30 cellular contexts compared by ENCODE assay signal in genomic region chr12:123696209-123696608, GRCh38. TPM values are rescaled to one million over a fixed set of nuclear protein-coding genes. Genes with fewer than 3 reads are reported as not detected.
A peak's percentile ranks its signal among the peaks of the same experiment; 100 is the strongest.
DNase-seq lines count a peak whose midpoint lies in the region; ATAC-seq and TF ChIP-seq lines count a peak whose summit lies in the region.
"Had no signal": no experiment of that assay in that cellular context is flagged by ENCODE, and none has a peak within 500 bp of the region (broad histone marks: within the 10 kb centered on the region; RNA-seq: fewer than 3 reads in every experiment).

No MANE protein-coding gene starts in this region.

- intact Hi-C loops in mammary epithelial cell (cut with micrococcal nuclease) (no loop called here), PC-9 (cut with micrococcal nuclease; ENCODE audit: unreplicated experiment) (no loop called here), prostate gland (cut with DNase I) (no loop called here)

- H3K27ac Mint-ChIP-seq in endodermal cell: no peak overlapping the region
- H3K27ac Mint-ChIP-seq: activated CD4-positive, alpha-beta T cell treated with anti-CD3 and anti-CD28 coated beads for 36 hours; activated CD8-positive, alpha-beta T cell treated with anti-CD3 and anti-CD28 coated beads for 36 hours; activated naive CD4-positive, alpha-beta T cell treated with anti-CD3 and anti-CD28 coated beads for 36 hours; activated T-helper 1 cell treated with anti-CD3 and anti-CD28 coated beads, Interleukin-12 subunit alpha, Interleukin-12 subunit beta, Interleukin-2, Interleukin-4 antibody, amounts not matched to agents 30 ng/mL and 10 ng/mL and 1 ng/mL, durations not matched to agents 14 hours and 24 hours and 36 hours; CD4-positive, CD25-positive, alpha-beta regulatory T cell; GM23338; HFFc6; nephron progenitor cell had no signal

- whole genome bisulfite sequencing in mammary epithelial cell (ENCODE audit: low coverage, missing lambda C conversion rate): 69% methylated on average over 8 of the region's 8 CpGs
- 55% methylated on average over 8 of the region's 8 CpGs for WGBS in prostate gland
- WGBS in endodermal cell (ENCODE audit: insufficient coverage in 1 of 2, insufficient read length in 1 of 2), 2 experiments: 92 to 93% methylated on average over 5 to 6 of the region's 8 CpGs

- dilution Hi-C loops in mammary epithelial cell (cut with HindIII; ENCODE audit: low sequenced_read_pairs): no loop called here

- H3K79me2 ChIP-seq in mammary epithelial cell (ENCODE audit: insufficient read depth, low read length) (no peaks in the 10 kb centered on the region), PC-9 (ENCODE audit: low read depth) (no peaks in the 10 kb centered on the region)
- H3K79me2 ChIP-seq: parathyroid adenoma had no signal

- H3K4me3 ChIP-seq in mammary epithelial cell (replicated peaks in 1 of 3; ENCODE audit: insufficient read depth in 1 of 3, low read depth in 2 of 3, low read length in 3 of 3) (no peak overlapping the region), PC-9 (no peak overlapping the region), prostate gland (no peak overlapping the region), endodermal cell (ENCODE audit: low read length) (no peak overlapping the region)
- H3K4me3 ChIP-seq: gastrocnemius medialis, GM23338, K562, smooth muscle cell, thoracic aorta had no signal

- no peak overlapping the region for H3K4me3 Mint-ChIP-seq in endodermal cell
- H3K4me3 Mint-ChIP-seq: activated CD4-positive, alpha-beta T cell treated with anti-CD3 and anti-CD28 coated beads for 36 hours; activated CD8-positive, alpha-beta T cell treated with anti-CD3 and anti-CD28 coated beads for 36 hours; activated naive CD4-positive, alpha-beta T cell treated with anti-CD3 and anti-CD28 coated beads for 36 hours; activated T-helper 1 cell treated with anti-CD3 and anti-CD28 coated beads, Interleukin-12 subunit alpha, Interleukin-12 subunit beta, Interleukin-2, Interleukin-4 antibody, amounts not matched to agents 30 ng/mL and 10 ng/mL and 1 ng/mL, durations not matched to agents 14 hours and 24 hours and 36 hours; GM23338; HFFc6; nephron progenitor cell had no signal

- H3K27me3 ChIP-seq in mammary epithelial cell (ENCODE audit: insufficient read depth, low read length) (no peaks in the 10 kb centered on the region), PC-9 (ENCODE audit: insufficient read depth, low read depth) (no peaks in the 10 kb centered on the region), prostate gland (replicated peaks; ENCODE audit: insufficient read depth) (no peaks in the 10 kb centered on the region), endodermal cell (ENCODE audit: control insufficient read depth, insufficient read depth, low read length, poor library complexity, severe bottlenecking) (no peaks in the 10 kb centered on the region)
- H3K27me3 ChIP-seq: brain microvascular endothelial cell, gastrocnemius medialis had no signal

- in situ Hi-C loops in T47D (cut with HindIII; ENCODE audit: low pct_unique_long_range_greater_than_20kb, low sequenced_read_pairs): no loop called here
- in situ Hi-C loops in mammary epithelial cell (cut with MboI; ENCODE audit: low sequenced_read_pairs in 2 of 2): no loop called here

- H2AFZ ChIP-seq in mammary epithelial cell (ENCODE audit: low read depth, low read length) (no peak overlapping the region), PC-9 (no peak overlapping the region)
- H2AFZ ChIP-seq: GM23338, parathyroid adenoma had no signal

- no TSS peak for BruUV-seq in mammary epithelial cell (replicated peaks; lab: Mats Ljungman, UMichigan)
- BruUV-seq in PC-9 (replicated peaks; lab: Mats Ljungman, UMichigan): no TSS peak

- H3K9me3 ChIP-seq in mammary epithelial cell (replicated peaks; ENCODE audit: insufficient read depth, low read length) (no peaks in the 10 kb centered on the region), PC-9 (ENCODE audit: insufficient read depth, low read depth) (no peaks in the 10 kb centered on the region), prostate gland (no peaks in the 10 kb centered on the region), endodermal cell (ENCODE audit: control insufficient read depth, low read length) (no peaks in the 10 kb centered on the region)
- H3K9me3 ChIP-seq: gastrocnemius medialis, thoracic aorta had no signal

- TF ChIP-seq CTCF in mammary epithelial cell (conservative IDR thresholded peaks at IDR 0.05 in 1 of 2, IDR thresholded peaks at IDR 0.05 in 1 of 2; ENCODE audit: extremely low read depth in 1 of 2, insufficient read depth in 1 of 2, low read depth in 1 of 2, low read length in 2 of 2) (no peak), PC-9 (conservative IDR thresholded peaks at IDR 0.05) (no peak), prostate gland (IDR thresholded peaks at IDR 0.05) (no peak), endodermal cell (conservative IDR thresholded peaks at IDR 0.05) (no peak)

- H3K9me2 ChIP-seq in PC-9 (ENCODE audit: insufficient read depth): no peaks in the 10 kb centered on the region

- H3K27ac ChIP-seq in mammary epithelial cell (ENCODE audit: insufficient read depth, low read depth, low read length): no peak overlapping the region
- peak overlapping the region; percentile 67 for H3K27ac ChIP-seq in PC-9
- peak overlapping the region; percentile 56 to 67 for H3K27ac ChIP-seq in prostate gland
- H3K27ac ChIP-seq in endodermal cell (ENCODE audit: low read depth, low read length): no peak overlapping the region
- H3K27ac ChIP-seq: brain microvascular endothelial cell, gastrocnemius medialis, parathyroid adenoma, thoracic aorta had no signal

- H3K27me3 Mint-ChIP-seq in endodermal cell (ENCODE audit: insufficient read depth): no peaks in the 10 kb centered on the region
- H3K27me3 Mint-ChIP-seq: activated CD4-positive, alpha-beta T cell treated with anti-CD3 and anti-CD28 coated beads for 36 hours; activated CD8-positive, alpha-beta T cell treated with anti-CD3 and anti-CD28 coated beads for 36 hours; CD4-positive, CD25-positive, alpha-beta regulatory T cell had no signal

- H3K4me2 ChIP-seq in mammary epithelial cell (ENCODE audit: insufficient read depth, low read depth, low read length) (no peak overlapping the region), PC-9 (peak overlapping the region; percentile 43)
- H3K4me2 ChIP-seq: GM23338, smooth muscle cell had no signal

- CTCF ChIA-PET in mammary epithelial cell (lab: Charles Lee; ENCODE audit: low non-redundant PET): no interaction called here
- CTCF ChIA-PET in PC-9 (lab: Charles Lee): no interaction called here

- no peak for ATAC-seq in GM18520 (IDR thresholded peaks at IDR 0.05; ENCODE audit: unreplicated experiment)
- ATAC-seq: activated CD8-positive, alpha-beta T cell treated with anti-CD3 and anti-CD28 coated beads for 36 hours; GM23338; Panc1; right cardiac atrium had no signal

- POLR2A ChIA-PET in PC-9 (lab: Charles Lee; ENCODE audit: unreplicated experiment): no interaction called here

- no peaks in the 10 kb centered on the region for H3K4me1 ChIP-seq in mammary epithelial cell (ENCODE audit: insufficient read depth, low read length)
- peaks cover 11% of the 10 kb centered on the region for H3K4me1 ChIP-seq in PC-9 (replicated peaks; ENCODE audit: insufficient read depth)
- no peaks in the 10 kb centered on the region for H3K4me1 ChIP-seq in prostate gland (replicated peaks)
- H3K4me1 ChIP-seq in endodermal cell (ENCODE audit: control insufficient read depth, insufficient read depth, low read length): no peaks in the 10 kb centered on the region
- H3K4me1 ChIP-seq: gastrocnemius medialis, parathyroid adenoma had no signal

- H3K36me3 ChIP-seq in mammary epithelial cell (ENCODE audit: insufficient read depth, low read length) (peaks cover 5% of the 10 kb centered on the region), PC-9 (ENCODE audit: low read depth) (no peaks in the 10 kb centered on the region), prostate gland (peaks cover 0 to 5% of the 10 kb centered on the region in 2 donors), endodermal cell (ENCODE audit: control insufficient read depth, insufficient read depth, low read length) (peaks cover 62% of the 10 kb centered on the region)
- H3K36me3 ChIP-seq: brain microvascular endothelial cell, gastrocnemius medialis had no signal

- no peaks in the 10 kb centered on the region for H3K4me1 Mint-ChIP-seq in endodermal cell
- H3K4me1 Mint-ChIP-seq: activated CD4-positive, alpha-beta T cell treated with anti-CD3 and anti-CD28 coated beads for 36 hours; CD4-positive, CD25-positive, alpha-beta regulatory T cell; GM23338; nephron progenitor cell had no signal

- peak; percentile 67 to 88 for DNase-seq in T47D (ENCODE audit: low read depth in 1 of 2, low spot score in 1 of 2)
- DNase-seq in mammary epithelial cell: no peak
- DNase-seq in NCI-H1105 treated with DMSO at 0.1 percent for 48 hours (lab: John Stamatoyannopoulos, UW): peak; percentile 82
- peak in 1 of 2 experiments; percentile 86 for DNase-seq in PC-9
- peak; percentile 42 for DNase-seq in prostate gland (ENCODE audit: low spot score)
- no peak for DNase-seq in stimulated activated CD8-positive, alpha-beta memory T cell treated with anti-CD3 and anti-CD28 coated beads, Interleukin-4, amount 100 ng/mL, for 48 hours
- DNase-seq in endodermal cell: no peak
- DNase-seq: activated CD4-positive, alpha-beta T cell treated with anti-CD3 and anti-CD28 coated beads for 36 hours; activated CD8-positive, alpha-beta memory T cell treated with anti-CD3 and anti-CD28 coated beads, Interleukin-2, amount 50 U/mL, for 48 hours; activated CD8-positive, alpha-beta T cell treated with anti-CD3 and anti-CD28 coated beads for 36 hours; activated naive CD4-positive, alpha-beta T cell treated with anti-CD3 and anti-CD28 coated beads for 36 hours; brain microvascular endothelial cell; CD4-positive, CD25-positive, alpha-beta regulatory T cell; gastrocnemius medialis; HFFc6; kidney glomerular epithelial cell; NCI-H2171 treated with DMSO at 0.1 percent for 48 hours; NCI-H524; nephron progenitor cell; right cardiac atrium; SHP77 treated with DMSO at 0.1 percent for 48 hours; stimulated activated naive CD4-positive, alpha-beta T cell treated with Interleukin-2 at 50 U/mL for 16 hours had no signal

- H3F3A ChIP-seq in PC-9 (ENCODE audit: insufficient read depth, low read depth): peaks cover 4% of the 10 kb centered on the region; the same call in 1 of the 2 replicates

- peaks cover 57% of the 10 kb centered on the region for H3K36me3 Mint-ChIP-seq in endodermal cell (ENCODE audit: low read depth)

- H3K9ac ChIP-seq in mammary epithelial cell (ENCODE audit: insufficient read depth, low read length) (no peak overlapping the region), endodermal cell (ENCODE audit: extremely low read depth, low read length, poor library complexity, severe bottlenecking) (no peak overlapping the region)
- H3K9ac ChIP-seq: parathyroid adenoma had no signal

- H4K20me1 ChIP-seq in mammary epithelial cell (ENCODE audit: insufficient read depth, low read length) (no peaks in the 10 kb centered on the region), PC-9 (ENCODE audit: insufficient read depth) (no peaks in the 10 kb centered on the region)

- no peaks in the 10 kb centered on the region for H3K9me3 Mint-ChIP-seq in endodermal cell
- H3K9me3 Mint-ChIP-seq: activated CD8-positive, alpha-beta T cell treated with anti-CD3 and anti-CD28 coated beads for 36 hours; activated naive CD4-positive, alpha-beta T cell treated with anti-CD3 and anti-CD28 coated beads for 36 hours; activated T-helper 1 cell treated with anti-CD3 and anti-CD28 coated beads, Interleukin-12 subunit alpha, Interleukin-12 subunit beta, Interleukin-2, Interleukin-4 antibody, amounts not matched to agents 30 ng/mL and 10 ng/mL and 1 ng/mL, durations not matched to agents 14 hours and 24 hours and 36 hours; CD4-positive, CD25-positive, alpha-beta regulatory T cell; GM23338; HFFc6; nephron progenitor cell had no signal

- no peak for TF ChIP-seq POLR2A in prostate gland (IDR thresholded peaks at IDR 0.05)

RNA-seq across cellular contexts. Expression of gene ATP6V0A2, which starts 15.9 kb away (rescaled TPM):
- 10 to 100 TPM; 31.0 to 32.3 TPM for total RNA-seq in mammary epithelial cell
- 14.7 TPM for polyA plus RNA-seq in mammary epithelial cell
- 101 TPM for polyA minus RNA-seq in mammary epithelial cell
- 13.8 and 16.3 TPM in 2 replicates for total RNA-seq in PC-9 (2021)
- 10 to 100 TPM; 23.7 to 24.5 TPM for total RNA-seq in prostate gland
- 10 to 100 TPM; 86.3 to 91.1 TPM for total RNA-seq in endodermal cell
- polyA plus RNA-seq in endodermal cell (2013, experiment 1 of 2): 28.2 TPM
- polyA plus RNA-seq in endodermal cell (2013, experiment 2 of 2): 25.0 TPM

RNA-seq across cellular contexts. Expression of gene TCTN2, which starts 25.3 kb away (rescaled TPM):
- total RNA-seq in mammary epithelial cell: 10 to 100 TPM in 1 of 2 donors, 1 to 10 TPM in 1; 8.8 to 19.2 TPM
- 9.7 TPM for polyA plus RNA-seq in mammary epithelial cell
- 34.8 TPM for polyA minus RNA-seq in mammary epithelial cell
- 17.1 and 21.9 TPM in 2 replicates for total RNA-seq in PC-9 (2021)
- 10 to 100 TPM; 15.2 to 20.7 TPM for total RNA-seq in prostate gland
- 10 to 100 TPM; 19.2 to 25.6 TPM for total RNA-seq in endodermal cell
- 17.6 TPM for polyA plus RNA-seq in endodermal cell (2013, experiment 1 of 2)
- polyA plus RNA-seq in endodermal cell (2013, experiment 2 of 2): 17.3 TPM

Comparison
In these comparisons a context has a peak if more than half of its experiments do, and no peak if none do; other contexts are left out.
1. DNase-seq: peak in T47D (2 of 2), NCI-H1105 treated with DMSO at 0.1 percent for 48 hours (single experiment) and prostate gland (single experiment); none in mammary epithelial cell (single experiment), stimulated activated CD8-positive, alpha-beta memory T cell treated with anti-CD3 and anti-CD28 coated beads, Interleukin-4, amount 100 ng/mL, for 48 hours (single experiment) and endodermal cell (single experiment).
2. H3K27ac ChIP-seq: peak in PC-9 (single experiment) and prostate gland (2 of 2); none in mammary epithelial cell (single experiment) and endodermal cell (single experiment).